In genomic region chrX:119617511-119618164, GRCh38 we compare ENCODE assay signal across 1 cellular context.
TF ChIP-seq lines count a peak whose summit lies in the region.

No MANE protein-coding gene starts in this region.

TF ChIP-seq in HepG2, 621 proteins besides CTCF, POLR2A, EP300 and RAD21:
- TF ChIP-seq POLR2AphosphoS5 (IDR thresholded peaks at IDR 0.05; ENCODE audit: low read depth, low read length) = no peak
- TF ChIP-seq FOXA1 (IDR thresholded peaks at IDR 0.05) = no peak
- no peak for TF ChIP-seq FOXA1 (CRISPR knock-in tag; IDR thresholded peaks at IDR 0.05)
- no peak for TF ChIP-seq TMF1 (CRISPR knock-in tag; IDR thresholded peaks at IDR 0.05; ENCODE audit: low read depth)
- TF ChIP-seq BORCS8-MEF2B (CRISPR knock-in tag; IDR thresholded peaks at IDR 0.05) = no peak
- no peak for TF ChIP-seq XBP1 (CRISPR knock-in tag; IDR thresholded peaks at IDR 0.05)
- TF ChIP-seq ZNF326 (CRISPR knock-in tag; IDR thresholded peaks at IDR 0.05; ENCODE audit: borderline replicate concordance) = no peak
- no peak for TF ChIP-seq ZNF546 (CRISPR knock-in tag; conservative IDR thresholded peaks at IDR 0.05)
- TF ChIP-seq ZFP36 (IDR thresholded peaks at IDR 0.05; ENCODE audit: borderline replicate concordance, low read depth, low read length, partially characterized antibody) = no peak
- no peak for TF ChIP-seq ZNF430 (CRISPR knock-in tag; IDR thresholded peaks at IDR 0.05)
- no peak for TF ChIP-seq TIGD3 (CRISPR knock-in tag; IDR thresholded peaks at IDR 0.05; ENCODE audit: borderline replicate concordance)
- no peak for TF ChIP-seq ZHX1 (CRISPR knock-in tag; IDR thresholded peaks at IDR 0.05; ENCODE audit: low read depth)
- TF ChIP-seq ZNF30 (CRISPR knock-in tag; IDR thresholded peaks at IDR 0.05) = no peak
- TF ChIP-seq TBX3 (IDR thresholded peaks at IDR 0.05; ENCODE audit: borderline replicate concordance) = no peak
- no peak for TF ChIP-seq RELA (CRISPR knock-in tag; IDR thresholded peaks at IDR 0.05)
- TF ChIP-seq IRX3 (CRISPR knock-in tag; IDR thresholded peaks at IDR 0.05; ENCODE audit: borderline replicate concordance, low read depth) = no peak
- TF ChIP-seq SMAD1 (CRISPR knock-in tag; IDR thresholded peaks at IDR 0.05; ENCODE audit: borderline replicate concordance, low read depth) = no peak
- TF ChIP-seq TFAP4 (IDR thresholded peaks at IDR 0.05; ENCODE audit: borderline replicate concordance, low read depth) = no peak
- TF ChIP-seq ZNF512 (CRISPR knock-in tag; IDR thresholded peaks at IDR 0.05) = no peak
- no peak for TF ChIP-seq NR2F2 (IDR thresholded peaks at IDR 0.05; ENCODE audit: borderline replicate concordance, low read depth)
- TF ChIP-seq MBNL3 (CRISPR knock-in tag; conservative IDR thresholded peaks at IDR 0.05) = no peak
TF ChIP-seq in HepG2: peak in this region for 0.
